Comparison of ENCODE assay signal across 25 cellular contexts in genomic region chr3:152105446-152105845, GRCh38.
"Had no signal": no experiment of that assay in that cellular context is flagged by ENCODE, and none has a peak within 500 bp of the region (broad histone marks: within the 10 kb centered on the region; RNA-seq: fewer than 3 reads in every experiment).

No MANE protein-coding gene starts in this region.

- H3K9me3 ChIP-seq: adrenal gland, heart left ventricle, left lung, thyroid gland had no signal

- H3K4me1 ChIP-seq: adrenal gland, parathyroid adenoma, thyroid gland had no signal

- H2AFZ ChIP-seq: parathyroid adenoma had no signal

- H3K27me3 Mint-ChIP-seq: activated naive CD8-positive, alpha-beta T cell; activated T-cell treated with anti-CD3 and anti-CD28 coated beads, Interleukin-2, amount 50 U/mL, for 24 hours; activated T-helper 17 cell treated with anti-CD3 and anti-CD28 coated beads, Interleukin-2, amount 50 U/mL, for 72 hours; stimulated activated naive CD8-positive, alpha-beta T cell treated with anti-CD3 and anti-CD28 coated beads, Interleukin-15, Interleukin-2, amounts not matched to agents 100 ng/mL and 50 ng/mL, for 24 hours; T-cell had no signal

- H3K27ac Mint-ChIP-seq: activated naive CD8-positive, alpha-beta T cell; activated T-cell treated with anti-CD3 and anti-CD28 coated beads, Interleukin-2, amount 50 U/mL, for 24 hours; activated T-helper 17 cell treated with anti-CD3 and anti-CD28 coated beads, Interleukin-2, amount 50 U/mL, for 72 hours; endodermal cell; mesothelial cell of epicardium; natural killer cell; stimulated activated naive CD8-positive, alpha-beta T cell treated with anti-CD3 and anti-CD28 coated beads, Interleukin-15, Interleukin-2, amounts not matched to agents 100 ng/mL and 50 ng/mL, for 24 hours; T-cell; T-helper 2 cell treated with Interferon-gamma antibody and Interleukin-4, amounts not matched to agents 5 μg/mL and 100 μg/mL, for 36 hours had no signal

- H3K36me3 Mint-ChIP-seq: activated naive CD8-positive, alpha-beta T cell; mesothelial cell of epicardium; natural killer cell; T-cell had no signal

- H3K9me3 Mint-ChIP-seq: activated T-cell treated with anti-CD3 and anti-CD28 coated beads, Interleukin-2, amount 50 U/mL, for 24 hours; activated T-helper 17 cell treated with anti-CD3 and anti-CD28 coated beads, Interleukin-2, amount 50 U/mL, for 72 hours; endodermal cell; mesothelial cell of epicardium; natural killer cell; stimulated activated naive CD8-positive, alpha-beta T cell treated with anti-CD3 and anti-CD28 coated beads, Interleukin-15, Interleukin-2, amounts not matched to agents 100 ng/mL and 50 ng/mL, for 24 hours; T-cell; T-helper 2 cell treated with Interferon-gamma antibody and Interleukin-4, amounts not matched to agents 5 μg/mL and 100 μg/mL, for 36 hours had no signal

- H3K36me3 ChIP-seq: adrenal gland, heart left ventricle, left lung, thyroid gland had no signal

- ATAC-seq: activated T-helper 17 cell treated with anti-CD3 and anti-CD28 coated beads, Interleukin-2, amount 50 U/mL, for 72 hours; natural killer cell; right cardiac atrium; T-cell had no signal

- H3K4me3 ChIP-seq: adrenal gland, coronary artery, heart left ventricle, left lung, thyroid gland had no signal

- DNase-seq: activated CD4-positive, alpha-beta T cell treated with anti-CD3 and anti-CD28 coated beads for 1 hour; activated CD4-positive, alpha-beta T cell treated with anti-CD3 and anti-CD28 coated beads, Interleukin-2, amount 50 U/mL, for 1 hour; activated CD8-positive, alpha-beta memory T cell treated with anti-CD3 and anti-CD28 coated beads for 24 hours; activated CD8-positive, alpha-beta memory T cell treated with anti-CD3 and anti-CD28 coated beads, Interleukin-2, amount 50 U/mL, for 4 hours; activated naive CD4-positive, alpha-beta T cell; activated T-cell treated with anti-CD3 and anti-CD28 coated beads, Interleukin-2, amount 50 U/mL, for 24 hours; adrenal gland; cerebellar nuclear complex; endodermal cell; heart left ventricle; left lung; natural killer cell; right cardiac atrium; stimulated activated CD4-positive, alpha-beta T cell treated with anti-CD3 and anti-CD28 coated beads, Interleukin-12 subunit alpha, Interleukin-12 subunit beta, amount 100 ng/mL, for 4 hours; substantia nigra; T-cell; thyroid gland had no signal

- H3K79me2 ChIP-seq: parathyroid adenoma had no signal

- H3K27ac ChIP-seq: adrenal gland, coronary artery, epithelial cell of prostate, heart left ventricle, left lung, parathyroid adenoma, thyroid gland had no signal

- H3K4me1 Mint-ChIP-seq: activated T-helper 17 cell treated with anti-CD3 and anti-CD28 coated beads, Interleukin-2, amount 50 U/mL, for 72 hours; mesothelial cell of epicardium had no signal

- H3K4me3 Mint-ChIP-seq: activated naive CD8-positive, alpha-beta T cell; activated T-cell treated with anti-CD3 and anti-CD28 coated beads, Interleukin-2, amount 50 U/mL, for 24 hours; activated T-helper 17 cell treated with anti-CD3 and anti-CD28 coated beads, Interleukin-2, amount 50 U/mL, for 72 hours; endodermal cell; mesothelial cell of epicardium; natural killer cell; stimulated activated naive CD8-positive, alpha-beta T cell treated with anti-CD3 and anti-CD28 coated beads, Interleukin-15, Interleukin-2, amounts not matched to agents 100 ng/mL and 50 ng/mL, for 24 hours; T-cell; T-helper 2 cell treated with Interferon-gamma antibody and Interleukin-4, amounts not matched to agents 5 μg/mL and 100 μg/mL, for 36 hours had no signal

- H3K9ac ChIP-seq: parathyroid adenoma had no signal

- H3K27me3 ChIP-seq: heart left ventricle, left lung, thyroid gland had no signal
